Comparison of ENCODE assay signal across 21 cellular contexts in the genomic region with DNA sequence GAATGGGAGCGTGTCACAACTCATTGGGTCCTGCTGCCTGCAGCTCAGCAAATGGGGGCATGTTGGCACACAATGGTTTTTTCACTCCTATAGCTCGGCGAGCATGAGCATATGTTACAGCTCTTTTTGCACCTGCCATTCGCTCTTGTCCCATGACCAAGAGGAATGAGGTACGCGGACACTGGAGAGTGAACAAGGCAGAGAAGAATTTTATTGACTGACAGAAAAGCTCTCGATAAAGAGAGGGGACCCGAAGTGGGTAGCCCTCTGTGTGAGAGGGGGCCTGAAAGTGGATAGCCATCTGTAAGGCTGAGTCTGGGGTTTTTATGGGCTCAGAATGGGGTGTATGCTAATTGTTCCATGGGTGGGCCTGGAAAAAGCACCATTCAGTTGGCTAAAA.
"Had no signal": no experiment of that assay in that cellular context is flagged by ENCODE, and none has a peak within 500 bp of the region (broad histone marks: within the 10 kb centered on the region; RNA-seq: fewer than 3 reads in every experiment).

No MANE protein-coding gene starts in this region.

- H3K9me3 ChIP-seq: gastroesophageal sphincter, lower lobe of right lung, neutrophil, sigmoid colon, thoracic aorta, transverse colon had no signal

- H3K27ac Mint-ChIP-seq: immature natural killer cell; memory B cell; naive thymus-derived CD4-positive, alpha-beta T cell had no signal

- H3K27me3 ChIP-seq: dorsolateral prefrontal cortex, gastroesophageal sphincter, left lung, neutrophil, sigmoid colon, stomach, transverse colon had no signal

- H3K9me3 Mint-ChIP-seq: immature natural killer cell, memory B cell had no signal

- ATAC-seq: esophagus mucosa; gastroesophageal sphincter; left lung; lower lobe of right lung; naive thymus-derived CD4-positive, alpha-beta T cell had no signal

- H3K4me3 Mint-ChIP-seq: immature natural killer cell; memory B cell; naive thymus-derived CD4-positive, alpha-beta T cell; nephron progenitor cell had no signal

- H3K4me1 Mint-ChIP-seq: memory B cell had no signal

- H3K36me3 ChIP-seq: gastroesophageal sphincter, lower lobe of right lung, neutrophil, sigmoid colon, thoracic aorta, transverse colon had no signal

- H3K27me3 Mint-ChIP-seq: memory B cell; naive thymus-derived CD4-positive, alpha-beta T cell had no signal

- H3K4me1 ChIP-seq: gastroesophageal sphincter, left lung, lower lobe of right lung, stomach, transverse colon had no signal

- DNase-seq: cortex of kidney; dorsolateral prefrontal cortex; effector CD8-positive, alpha-beta T cell; glutamatergic neuron; immature natural killer cell; left lung; lower lobe of right lung; naive thymus-derived CD4-positive, alpha-beta T cell; nephron progenitor cell; sigmoid colon; stimulated activated CD4-positive, alpha-beta T cell treated with anti-CD3 and anti-CD28 coated beads, Interleukin-12 subunit alpha, Interleukin-12 subunit beta, amount 100 ng/mL, for 4 hours; stimulated activated naive CD4-positive, alpha-beta T cell; stomach; substantia nigra; transverse colon had no signal

- H3K4me3 ChIP-seq: dorsolateral prefrontal cortex, gastroesophageal sphincter, left lung, lower lobe of right lung, sigmoid colon, skin epidermis, stomach, thoracic aorta, transverse colon had no signal

- H3K27ac ChIP-seq: gastroesophageal sphincter, left lung, lower lobe of right lung, neutrophil, sigmoid colon, skin epidermis, stomach, thoracic aorta, transverse colon had no signal
